In genomic region chr3:12247411-12247810, GRCh38 we compare ENCODE assay signal across 34 cellular contexts.
"Had no signal": no experiment of that assay in that cellular context is flagged by ENCODE, and none has a peak within 500 bp of the region (broad histone marks: within the 10 kb centered on the region; RNA-seq: fewer than 3 reads in every experiment).

No MANE protein-coding gene starts in this region.

- H3K27ac ChIP-seq: KMS-11 had no signal

- DNase-seq: Karpas-422, Kasumi-1, KG1, MG63, MM.1S, MV-4-11, NCI-H1048, NCI-H1092, NCI-H1092 treated with DMSO at 0.1 percent for 48 hours, NCI-H1105, NCI-H1105 treated with DMSO at 0.1 percent for 48 hours, NCI-H1417, NCI-H1417 treated with DMSO at 0.1 percent for 48 hours, NCI-H1436, NCI-H1436 treated with DMSO at 0.1 percent for 48 hours, NCI-H146, NCI-H1694, NCI-H1694 treated with DMSO at 0.1 percent for 48 hours, NCI-H187, NCI-H187 treated with DMSO at 0.1 percent for 48 hours, NCI-H1930, NCI-H2029, NCI-H2029 treated with DMSO at 0.1 percent for 48 hours, NCI-H2081, NCI-H2081 treated with DMSO at 0.1 percent for 48 hours, NCI-H2107, NCI-H2171, NCI-H2171 treated with DMSO at 0.1 percent for 48 hours, NCI-H2227 treated with DMSO at 0.1 percent for 48 hours, NCI-H226, NCI-H345, NCI-H446, NCI-H446 treated with DMSO at 0.1 percent for 48 hours had no signal

- H3K36me3 ChIP-seq: MG63 had no signal

- H3K9ac ChIP-seq: KMS-11 had no signal

- H3K9me3 ChIP-seq: MG63 had no signal

- H3K4me3 ChIP-seq: MG63 had no signal

- H3K27me3 ChIP-seq: MG63 had no signal

- H3K4me2 ChIP-seq: KMS-11 had no signal
